1 cellular context compared by ENCODE assay signal in genomic region chr12:108689314-108690190, GRCh38.
A peak's percentile ranks its signal among the peaks of the same experiment; 100 is the strongest.
TF ChIP-seq lines count a peak whose summit lies in the region.

No MANE protein-coding gene starts in this region.

TF ChIP-seq in K562, 482 proteins besides CTCF, POLR2A, EP300 and RAD21 (continued from another document and continues in another):
- TF ChIP-seq VEZF1 (CRISPR knock-in tag; IDR thresholded peaks at IDR 0.05) = peak; percentile 75
- TF ChIP-seq RAD51 (IDR thresholded peaks at IDR 0.05; ENCODE audit: borderline replicate concordance, low read depth) = peak; percentile 29; the same call in 1 of the 2 replicates
- TF ChIP-seq HOXB6 (CRISPR knock-in tag; IDR thresholded peaks at IDR 0.05; ENCODE audit: borderline replicate concordance) = no peak
- TF ChIP-seq SOX6 (IDR thresholded peaks at IDR 0.05) = peak; percentile 73
- TF ChIP-seq ARID4B (CRISPR knock-in tag; IDR thresholded peaks at IDR 0.05) = no peak
- no peak for TF ChIP-seq ZC3H11A (IDR thresholded peaks at IDR 0.05; ENCODE audit: low read depth, low read length)
- TF ChIP-seq ZNF398 (CRISPR knock-in tag; IDR thresholded peaks at IDR 0.05) = no peak
- no peak for TF ChIP-seq IFI16 (CRISPR knock-in tag; IDR thresholded peaks at IDR 0.05)
- TF ChIP-seq ETS1 (conservative IDR thresholded peaks at IDR 0.05; ENCODE audit: control insufficient read depth, low read depth, low read length) = no peak
- no peak for TF ChIP-seq ZNF347 (CRISPR knock-in tag; IDR thresholded peaks at IDR 0.05; ENCODE audit: low read depth)
- no peak for TF ChIP-seq PHF21A (IDR thresholded peaks at IDR 0.05; ENCODE audit: borderline replicate concordance, low read depth)
- TF ChIP-seq NBN (IDR thresholded peaks at IDR 0.05; ENCODE audit: low read depth) = peak; percentile 55; the same call in 1 of the 2 replicates
- no peak for TF ChIP-seq MXI1 (IDR thresholded peaks at IDR 0.05; ENCODE audit: low read depth, low read length)
- no peak for TF ChIP-seq ZNF174 (CRISPR knock-in tag; IDR thresholded peaks at IDR 0.05)
- no peak for TF ChIP-seq PRPF4 (IDR thresholded peaks at IDR 0.05; ENCODE audit: insufficient read depth, low read depth, low read length, poor library complexity, severe bottlenecking)
- TF ChIP-seq ZNF639 (CRISPR knock-in tag; conservative IDR thresholded peaks at IDR 0.05 in 1 of 2, IDR thresholded peaks at IDR 0.05 in 1 of 2) = peak in 1 of 2 experiments; percentile 57; a peak in 2 of 4 replicates
- TF ChIP-seq HLTF (IDR thresholded peaks at IDR 0.05) = no peak
- TF ChIP-seq MYBL2 (IDR thresholded peaks at IDR 0.05; ENCODE audit: low read depth) = no peak; the same call in 1 of the 2 replicates
- no peak for TF ChIP-seq MYBL2 (CRISPR knock-in tag; IDR thresholded peaks at IDR 0.05; ENCODE audit: borderline replicate concordance)
- TF ChIP-seq TFAM (CRISPR knock-in tag; conservative IDR thresholded peaks at IDR 0.05) = no peak
- TF ChIP-seq FOS (IDR thresholded peaks at IDR 0.05; ENCODE audit: extremely low read depth, insufficient read length) = no peak
- TF ChIP-seq GATAD2A (IDR thresholded peaks at IDR 0.05) = peak; percentile 84; the same call in 1 of the 2 replicates
- no peak for TF ChIP-seq ZNF609 (CRISPR knock-in tag; IDR thresholded peaks at IDR 0.05; ENCODE audit: borderline replicate concordance)
- peak; percentile 7 to 65; a peak in 2 of 4 replicates for TF ChIP-seq HDAC1 (IDR thresholded peaks at IDR 0.05)
- TF ChIP-seq ZNF592 (IDR thresholded peaks at IDR 0.05) = peak; percentile 36; the same call in 1 of the 2 replicates
- TF ChIP-seq RBM22 (IDR thresholded peaks at IDR 0.05; ENCODE audit: low read depth, low read length, poor library complexity, severe bottlenecking) = no peak
- no peak; the same call in 1 of the 2 replicates for TF ChIP-seq EGR1 (conservative IDR thresholded peaks at IDR 0.05)
- TF ChIP-seq DIDO1 (tag; IDR thresholded peaks at IDR 0.05; ENCODE audit: low read depth) = no peak
- TF ChIP-seq NFE2 (IDR thresholded peaks at IDR 0.05; ENCODE audit: low read depth) = 0 out of 2 replicates have a peak, but pooled peaks have one; percentile 23
- TF ChIP-seq TFAP4 (CRISPR knock-in tag; IDR thresholded peaks at IDR 0.05; ENCODE audit: borderline replicate concordance) = no peak; the same call in 1 of the 2 replicates
- TF ChIP-seq LEF1 (IDR thresholded peaks at IDR 0.05) = peak; percentile 80
- TF ChIP-seq CBFB (CRISPR knock-in tag; IDR thresholded peaks at IDR 0.05) = no peak
- 0 out of 4 replicates have a peak, but pooled peaks of 1 of the 2 experiments have one; percentile 15 for TF ChIP-seq FOXA3 (CRISPR knock-in tag; conservative IDR thresholded peaks at IDR 0.05 in 1 of 2, IDR thresholded peaks at IDR 0.05 in 1 of 2)
- no peak for TF ChIP-seq ZNF217 (CRISPR knock-in tag; IDR thresholded peaks at IDR 0.05)
- no peak for TF ChIP-seq MED1 (CRISPR knock-in tag; IDR thresholded peaks at IDR 0.05; ENCODE audit: borderline replicate concordance)
- peak; percentile 40 for TF ChIP-seq L3MBTL2 (IDR thresholded peaks at IDR 0.05)
